ENCODE assay signal across 1 cellular context in the genomic region with DNA sequence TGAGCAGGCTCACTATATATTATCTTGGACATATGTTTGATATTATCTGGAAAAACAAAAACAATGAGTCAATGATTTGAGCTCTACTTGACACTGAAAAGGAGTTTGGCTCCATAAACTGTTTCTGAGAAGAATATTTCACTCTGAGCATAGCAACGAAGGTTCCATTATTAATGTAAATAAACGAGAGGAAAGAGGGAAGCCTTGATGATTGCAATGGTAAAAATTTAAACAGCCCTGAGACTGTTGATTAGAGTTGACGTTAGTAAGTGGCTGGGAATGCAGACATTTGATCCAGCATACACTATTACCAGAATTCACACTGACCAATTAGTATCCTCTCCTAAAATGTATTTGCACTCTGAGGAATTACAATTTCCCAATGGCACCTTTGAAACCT.
TF ChIP-seq lines count a peak whose summit lies in the region.

No MANE protein-coding gene starts in this region.

TF ChIP-seq in endothelial cell of umbilical vein, 7 proteins besides CTCF, POLR2A, EP300 and RAD21 (continued from another document):
- TF ChIP-seq, protein P1, sequence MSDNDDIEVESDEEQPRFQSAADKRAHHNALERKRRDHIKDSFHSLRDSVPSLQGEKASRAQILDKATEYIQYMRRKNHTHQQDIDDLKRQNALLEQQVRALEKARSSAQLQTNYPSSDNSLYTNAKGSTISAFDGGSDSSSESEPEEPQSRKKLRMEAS (IDR thresholded peaks at IDR 0.05; ENCODE audit: insufficient read depth, insufficient read length): no peak
- TF ChIP-seq EZH2 (IDR thresholded peaks at IDR 0.05; ENCODE audit: borderline replicate concordance, low read depth, low read length, severe bottlenecking) (no peak), JUN (IDR thresholded peaks at IDR 0.05; ENCODE audit: borderline replicate concordance, insufficient read depth, insufficient read length, low read depth) (no peak)
